In genomic region chr6:56364482-56365313, GRCh38 we compare ENCODE assay signal across 16 cellular contexts.
DNase-seq lines count a peak whose midpoint lies in the region; ATAC-seq and TF ChIP-seq lines count a peak whose summit lies in the region.
"Had no signal": no experiment of that assay in that cellular context is flagged by ENCODE, and none has a peak within 500 bp of the region (broad histone marks: within the 10 kb centered on the region; RNA-seq: fewer than 3 reads in every experiment).

No MANE protein-coding gene starts in this region.

- H3K4me3 ChIP-seq in fibroblast of pulmonary artery (replicated peaks; ENCODE audit: low read depth, low read length): no peak overlapping the region
- H3K4me3 ChIP-seq in sigmoid colon: no peak overlapping the region
- H3K4me3 ChIP-seq: esophagus squamous epithelium, thyroid gland had no signal

- 63 to 78% methylated on average over 2 of the region's 2 CpGs for WGBS in sigmoid colon, 2 donors

- in situ Hi-C loops in SK-MEL-5 (cut with HindIII; ENCODE audit: low pct_unique_long_range_greater_than_20kb, low sequenced_read_pairs): loop anchor here (25.0 kb wide), 1 partner anchor 248 kb away; no protein-coding TSS in a partner anchor
- in situ Hi-C loops in ACHN (cut with HindIII; ENCODE audit: low pct_ligation_motif_present, low pct_unique_long_range_greater_than_20kb, low sequenced_read_pairs): loop anchor here (25.0 kb wide), 2 partner anchors 98 to 198 kb away; no protein-coding TSS in a partner anchor

- TF ChIP-seq POLR2A in sigmoid colon (IDR thresholded peaks at IDR 0.05): no peak

- H3K36me3 ChIP-seq in sigmoid colon: no peaks in the 10 kb centered on the region
- H3K36me3 ChIP-seq: esophagus squamous epithelium, thyroid gland had no signal

- no peak for TF ChIP-seq EP300 in sigmoid colon (IDR thresholded peaks at IDR 0.05)

- H3K27ac ChIP-seq in sigmoid colon: peak overlapping the region in 2 of 4 donors; percentile 6 to 95
- H3K27ac ChIP-seq: esophagus squamous epithelium, thyroid gland had no signal

- H3K27me3 ChIP-seq in sigmoid colon: no peaks in the 10 kb centered on the region
- H3K27me3 ChIP-seq: esophagus squamous epithelium, thyroid gland had no signal

- TF ChIP-seq CTCF in fibroblast of pulmonary artery (IDR thresholded peaks at IDR 0.05; ENCODE audit: low read length, missing control alignments) (no peak), sigmoid colon (IDR thresholded peaks at IDR 0.05) (no peak)

- no peak for ATAC-seq in GM18511 (IDR thresholded peaks at IDR 0.05; ENCODE audit: unreplicated experiment)

- DNase-seq in HCEC 1CT: peak; percentile 66
- DNase-seq in SK-MEL-5 (ENCODE audit: low read depth, low spot score): peak; percentile 40
- DNase-seq in fibroblast of pulmonary artery (ENCODE audit: low read depth): peak; percentile 84
- peak; percentile 91 for DNase-seq in stromal cell of bone marrow (ENCODE audit: low read depth)
- no peak for DNase-seq in ACHN
- DNase-seq in RPMI8226: no peak
- no peak for DNase-seq in sigmoid colon
- DNase-seq: activated CD4-positive, alpha-beta memory T cell treated with anti-CD3 and anti-CD28 coated beads, Interleukin-2, amount 10 ng/mL, durations not matched to agents 7 days and 5 days; activated effector memory CD4-positive, alpha-beta T cell treated with anti-CD3 and anti-CD28 coated beads, Interleukin-2, amount 50 U/mL, for 16 hours; DMS79; esophagus squamous epithelium; H7; left cardiac atrium; nephron progenitor cell; thyroid gland had no signal

- H3K9me3 ChIP-seq in sigmoid colon: no peaks in the 10 kb centered on the region
- H3K9me3 ChIP-seq: esophagus squamous epithelium, thyroid gland had no signal

- H3K4me1 ChIP-seq in sigmoid colon: peaks cover 0 to 57% (median 45%) of the 10 kb centered on the region in 4 donors

- intact Hi-C loops in sigmoid colon (cut with DNase I): loop anchor here (10.0 kb wide), 2 partner anchors 330 to 490 kb away; no protein-coding TSS in a partner anchor

Comparison
In these comparisons a context has a peak if more than half of its experiments do, and no peak if none do; other contexts are left out.
1. DNase-seq: peak in HCEC 1CT (single experiment), SK-MEL-5 (single experiment), fibroblast of pulmonary artery (single experiment) and stromal cell of bone marrow (single experiment); none in ACHN (single experiment), RPMI8226 (single experiment) and sigmoid colon (single experiment).